In the genomic region with DNA sequence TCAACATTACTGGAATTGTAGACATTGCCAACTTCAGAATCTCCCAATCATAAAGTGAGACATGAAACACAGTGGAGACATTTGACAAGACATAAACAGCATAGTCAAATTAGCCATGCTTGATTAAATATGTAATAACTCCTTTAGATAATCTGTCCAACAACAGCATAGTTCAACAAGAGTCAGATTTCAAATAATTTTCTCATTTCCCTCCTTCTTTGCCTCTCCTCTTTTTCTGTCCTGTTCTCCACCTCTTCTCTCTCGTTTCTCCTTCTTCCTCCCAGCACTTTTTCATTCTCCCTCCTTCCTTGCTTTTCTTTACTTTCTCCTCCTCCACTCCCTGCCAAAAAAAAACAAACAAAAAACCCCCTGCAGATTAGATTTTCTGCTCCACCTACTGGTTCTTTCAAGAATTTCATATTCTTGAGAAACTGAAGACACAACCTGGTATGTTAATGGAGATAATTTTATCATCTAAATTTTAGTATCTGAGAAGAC, we compare ENCODE assay signal across 1 cellular context.
TF ChIP-seq lines count a peak whose summit lies in the region.

No MANE protein-coding gene starts in this region.

TF ChIP-seq in K562, 482 proteins besides CTCF, POLR2A, EP300 and RAD21 (continued from another document):
- TF ChIP-seq HLTF (IDR thresholded peaks at IDR 0.05) (0 out of 2 replicates have a peak, but pooled peaks have one; percentile 32), HMG20A (CRISPR knock-in tag; conservative IDR thresholded peaks at IDR 0.05) (no peak), FOXP1 (CRISPR knock-in tag; IDR thresholded peaks at IDR 0.05) (no peak), ZNF384 (IDR thresholded peaks at IDR 0.05; ENCODE audit: low read depth, low read length) (0 out of 2 replicates have a peak, but pooled peaks have one; percentile 32), LARP7 (IDR thresholded peaks at IDR 0.05) (peak; percentile 35; the same call in 1 of the 2 replicates), ZNF512 (tag; IDR thresholded peaks at IDR 0.05) (peak; percentile 82), NR0B1 (IDR thresholded peaks at IDR 0.05; ENCODE audit: partially characterized antibody) (no peak), NR1H2 (CRISPR knock-in tag; IDR thresholded peaks at IDR 0.05) (no peak), NFIC (IDR thresholded peaks at IDR 0.05) (peak; percentile 22; the same call in 1 of the 2 replicates), SP1 (CRISPR knock-in tag; IDR thresholded peaks at IDR 0.05) (no peak), MAFK (IDR thresholded peaks at IDR 0.05; ENCODE audit: low read length) (no peak), MTA2 (IDR thresholded peaks at IDR 0.05; ENCODE audit: low read depth) (no peak)
TF ChIP-seq in K562: peak in this region for 7.
